Comparison of ENCODE assay signal across 8 cellular contexts in the genomic region with DNA sequence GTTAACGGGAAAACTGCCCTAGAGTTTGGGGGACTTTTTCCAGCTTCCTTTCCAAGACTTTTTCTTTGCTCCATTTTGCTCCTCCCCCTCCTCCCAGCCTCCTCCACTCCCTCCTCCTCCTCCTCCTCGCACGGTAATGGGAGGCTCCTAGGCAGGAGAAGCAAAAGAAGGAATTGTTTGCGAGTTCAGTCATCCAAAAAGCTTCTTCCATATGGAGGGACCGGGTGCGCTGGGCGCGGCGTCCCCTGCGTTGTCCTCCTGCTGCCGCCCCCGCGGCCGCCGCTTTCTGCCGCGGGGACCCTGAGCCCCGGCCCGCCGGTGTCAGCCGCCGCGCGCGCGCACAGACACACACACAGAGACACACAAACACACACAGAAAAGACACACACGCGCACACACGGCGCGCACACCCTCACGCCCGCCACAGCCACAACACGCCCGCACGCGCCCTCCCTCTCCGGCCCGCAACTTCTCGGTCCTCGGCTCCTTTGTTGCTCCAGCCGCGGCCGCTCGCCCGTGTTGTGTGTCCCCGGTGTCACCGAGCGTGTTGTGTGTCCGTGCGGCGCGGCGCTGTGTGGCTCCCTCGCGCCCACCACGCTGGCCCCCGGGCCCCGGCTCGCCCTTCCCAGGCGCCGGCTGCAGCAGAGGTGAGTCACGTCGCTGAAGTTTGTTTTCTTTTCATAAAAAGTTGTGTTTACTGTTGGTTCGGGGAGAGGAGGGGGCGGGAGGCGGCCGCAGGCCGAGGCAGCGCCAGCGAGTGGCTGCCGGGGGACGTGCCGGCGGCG. TPM values are rescaled to one million over a fixed set of nuclear protein-coding genes. Genes with fewer than 3 reads are reported as not detected.
DNase-seq lines count a peak whose midpoint lies in the region; ATAC-seq and TF ChIP-seq lines count a peak whose summit lies in the region.

TSS of gene BOC (plus strand) at position 188 of the 785 bp plus-strand sequence. CDS start 38,246 bp downstream, outside the sequence.

- no peak for TF ChIP-seq CTCF in lower lobe of right lung (IDR thresholded peaks at IDR 0.05)
- TF ChIP-seq CTCF in suprapubic skin (IDR thresholded peaks at IDR 0.05), result no peak

- TF ChIP-seq EP300 in suprapubic skin (IDR thresholded peaks at IDR 0.05), result no peak

- H3K4me3 ChIP-seq in ectodermal cell (ENCODE audit: insufficient read depth, low read depth, low read length), result peak within 1 kb of the TSS; percentile 98
- H3K4me3 ChIP-seq in lower lobe of right lung, result peak within 1 kb of the TSS; percentile 64
- H3K4me3 ChIP-seq in suprapubic skin, result peak within 1 kb of the TSS; percentile 75

- peak; percentile 19 for DNase-seq in stimulated activated CD4-positive, alpha-beta T cell treated with anti-CD3 and anti-CD28 coated beads, Interleukin-15, amount 100 ng/mL, for 24 hours
- no peak for DNase-seq in stimulated activated CD4-positive, alpha-beta T cell treated with anti-CD3 and anti-CD28 coated beads, Interleukin-4, amount 100 ng/mL, for 1 hour
- DNase-seq in RPMI7951 (ENCODE audit: low read depth), result peak; percentile 86
- DNase-seq in lower lobe of right lung, result peak; percentile 47
- no peak for DNase-seq in suprapubic skin (ENCODE audit: low spot score in 2 of 2)
- no peak for DNase-seq in GM19240 (ENCODE audit: insufficient read length, low spot score)

- peak; percentile 66 to 83 for ATAC-seq in lower lobe of right lung
- ATAC-seq in HG02973 (IDR thresholded peaks at IDR 0.05; ENCODE audit: unreplicated experiment), result no peak

- 0% methylated on average over 76 of the region's 76 CpGs for WGBS in ectodermal cell, 2 experiments
- WGBS in suprapubic skin, result 0% methylated on average over 38 of the region's 76 CpGs

- peak in 1 of 2 donors; percentile 24 for TF ChIP-seq POLR2A in suprapubic skin (IDR thresholded peaks at IDR 0.05)

- H3K27ac ChIP-seq in ectodermal cell (ENCODE audit: insufficient read depth, low read depth, low read length, poor library complexity, severe bottlenecking), result peak within 1 kb of the TSS; percentile 74
- H3K27ac ChIP-seq in lower lobe of right lung, result peak within 1 kb of the TSS; percentile 68
- peak within 1 kb of the TSS; percentile 95 for H3K27ac ChIP-seq in suprapubic skin

- intact Hi-C loops in lower lobe of right lung (cut with DNase I), result no loop called here

- H3K4me1 ChIP-seq in ectodermal cell (ENCODE audit: control insufficient read depth, insufficient read depth, low read length) (peaks cover 31% of the 10 kb centered on the region), lower lobe of right lung (peaks cover 5% of the 10 kb centered on the region), suprapubic skin (peaks cover 59% of the 10 kb centered on the region)

- H3K36me3 ChIP-seq in ectodermal cell (ENCODE audit: control insufficient read depth, insufficient read depth, low read length), result peaks cover 13% of the 10 kb centered on the region
- no peaks in the 10 kb centered on the region for H3K36me3 ChIP-seq in lower lobe of right lung
- H3K36me3 ChIP-seq in suprapubic skin, result no peaks in the 10 kb centered on the region

- no peaks in the 10 kb centered on the region for H3K9me3 ChIP-seq in ectodermal cell (ENCODE audit: control insufficient read depth, low read length)
- H3K9me3 ChIP-seq in lower lobe of right lung, result no peaks in the 10 kb centered on the region
- no peaks in the 10 kb centered on the region for H3K9me3 ChIP-seq in suprapubic skin

- H3K27me3 ChIP-seq in ectodermal cell (ENCODE audit: control insufficient read depth, insufficient read depth, low read length, poor library complexity, severe bottlenecking), result no peaks in the 10 kb centered on the region
- H3K27me3 ChIP-seq in lower lobe of right lung (ENCODE audit: low read depth), result peaks cover 18% of the 10 kb centered on the region
- H3K27me3 ChIP-seq in suprapubic skin, result no peaks in the 10 kb centered on the region

RNA-seq across cellular contexts. Expression of gene BOC, which starts in this region (rescaled TPM):
- 9.6 and 17.3 TPM in 2 replicates for total RNA-seq in RPMI7951 (2014; rRNA removed; shearing (Covaris generic))
- polyA plus RNA-seq in ectodermal cell (2013, experiment 1 of 4), result 278 TPM
- polyA plus RNA-seq in ectodermal cell (2013, experiment 2 of 4), result 240 TPM
- 186 TPM for polyA plus RNA-seq in ectodermal cell (2013, experiment 3 of 4)
- 200 TPM for polyA plus RNA-seq in ectodermal cell (2013, experiment 4 of 4)
- total RNA-seq in lower lobe of right lung (10.1 TPM), suprapubic skin (100 to 1,000 TPM in 2 of 4 donors, 10 to 100 TPM in 2; 75.6 to 159 (median 105) TPM)

Comparison
In these comparisons a context has a peak if more than half of its experiments do, and no peak if none do; other contexts are left out.
1. DNase-seq: peak in stimulated activated CD4-positive, alpha-beta T cell treated with anti-CD3 and anti-CD28 coated beads, Interleukin-15, amount 100 ng/mL, for 24 hours (single experiment), RPMI7951 (single experiment) and lower lobe of right lung (single experiment); none in stimulated activated CD4-positive, alpha-beta T cell treated with anti-CD3 and anti-CD28 coated beads, Interleukin-4, amount 100 ng/mL, for 1 hour (single experiment), suprapubic skin (0 of 2) and GM19240 (single experiment).
2. Peak in every context shown above with its lines, with median percentiles within 50 percentile points of each other: H3K27ac ChIP-seq and H3K4me3 ChIP-seq.